ENCODE assay signal across 16 cellular contexts in genomic region chr16:1809281-1809801, GRCh38. TPM values are rescaled to one million over a fixed set of nuclear protein-coding genes. Genes with fewer than 3 reads are reported as not detected.
DNase-seq lines count a peak whose midpoint lies in the region; ATAC-seq and TF ChIP-seq lines count a peak whose summit lies in the region.
"Had no signal": no experiment of that assay in that cellular context is flagged by ENCODE, and none has a peak within 500 bp of the region (broad histone marks: within the 10 kb centered on the region; RNA-seq: fewer than 3 reads in every experiment).

No MANE protein-coding gene starts in this region.

- H3K27ac Mint-ChIP-seq in nephron progenitor cell = no peak overlapping the region
- H3K27ac Mint-ChIP-seq: memory B cell had no signal

- H3K27me3 Mint-ChIP-seq in nephron progenitor cell (ENCODE audit: low read depth, poor library complexity) = no peaks in the 10 kb centered on the region
- H3K27me3 Mint-ChIP-seq: memory B cell had no signal

- H3K4me1 ChIP-seq in HCT116 (ENCODE audit: control insufficient read depth in 1 of 2, insufficient read depth in 2 of 2, low read length in 2 of 2) = peaks cover 6 to 10% of the 10 kb centered on the region in 2 experiments; a peak in 3 of 4 replicates

- peaks cover 50% of the 10 kb centered on the region for H3K36me3 Mint-ChIP-seq in nephron progenitor cell (ENCODE audit: low read depth)

- H2AFZ ChIP-seq in HCT116 (ENCODE audit: low read depth, low read length, poor library complexity, severe bottlenecking) = no peak overlapping the region

- H3K4me2 ChIP-seq in HCT116 (ENCODE audit: low read length) = no peak overlapping the region

- H3K27ac ChIP-seq in HCT116 (ENCODE audit: low read depth, low read length) = no peak overlapping the region
- H3K27ac ChIP-seq: gastroesophageal sphincter, neutrophil, right atrium auricular region had no signal

- TF ChIP-seq POLR2A in HCT116 (IDR thresholded peaks at IDR 0.05; ENCODE audit: borderline replicate concordance, extremely low read depth, insufficient read depth, insufficient read length) = no peak

- BruUV-seq in HCT116 (replicated peaks; lab: Mats Ljungman, UMichigan) = no TSS peak

- H3K9ac ChIP-seq in HCT116 (ENCODE audit: low read length) = no peak overlapping the region

- no peaks in the 10 kb centered on the region for H4K20me1 ChIP-seq in HCT116 (ENCODE audit: insufficient read depth)

- no peak overlapping the region for H3K4me3 Mint-ChIP-seq in nephron progenitor cell
- H3K4me3 Mint-ChIP-seq: immature natural killer cell, memory B cell had no signal

- intact Hi-C loops in HCT116 (cut with micrococcal nuclease) = no loop called here

- RAD21 ChIA-PET in HCT116 (lab: Charles Lee; ENCODE audit: low non-redundant PET in 1 of 2, low total read pairs in 2 of 2, uncharacterized antibody in 2 of 2, unreplicated experiment in 2 of 2) = no interaction called here

- ATAC-seq in HCT116 = peak; percentile 81
- ATAC-seq: gastroesophageal sphincter, SK-N-SH treated with all-trans-retinoic acid at 6 μM for 48 hours had no signal

- no peaks in the 10 kb centered on the region for H3K27me3 ChIP-seq in HCT116 (ENCODE audit: insufficient read depth, low read length)
- H3K27me3 ChIP-seq: gastroesophageal sphincter, neutrophil, right atrium auricular region had no signal

- H3K9me3 Mint-ChIP-seq in nephron progenitor cell = peaks cover 14% of the 10 kb centered on the region
- H3K9me3 Mint-ChIP-seq: immature natural killer cell, memory B cell had no signal

- H3K4me1 Mint-ChIP-seq in nephron progenitor cell = no peaks in the 10 kb centered on the region

- POLR2A ChIA-PET in HCT116 (lab: Charles Lee) = no interaction called here

- no peak for TF ChIP-seq RAD21 in HCT116 (IDR thresholded peaks at IDR 0.05; ENCODE audit: low read depth)

- no peak for TF ChIP-seq CTCF in HCT116 (IDR thresholded peaks at IDR 0.05 in 2 of 3, conservative IDR thresholded peaks at IDR 0.05 in 1 of 3; ENCODE audit: borderline replicate concordance in 1 of 3, insufficient read depth in 1 of 3, low read depth in 2 of 3, low read length in 2 of 3)
- TF ChIP-seq CTCF in nephron progenitor cell (IDR thresholded peaks at IDR 0.05) = no peak

- H3K4me3 ChIP-seq in HCT116 (replicated peaks in 1 of 2; ENCODE audit: low read depth in 1 of 2, low read length in 2 of 2) = no peak overlapping the region
- H3K4me3 ChIP-seq: gastroesophageal sphincter, right atrium auricular region had no signal

- H3K9me2 ChIP-seq in HCT116 (ENCODE audit: insufficient read depth) = no peaks in the 10 kb centered on the region

- no peaks in the 10 kb centered on the region for H3K36me3 ChIP-seq in HCT116 (ENCODE audit: control insufficient read depth in 1 of 2, insufficient read depth in 2 of 2, low read length in 2 of 2)

- H3K9me3 ChIP-seq in HCT116 (ENCODE audit: control insufficient read depth in 1 of 2, insufficient read depth in 1 of 2, low read depth in 1 of 2, low read length in 2 of 2) = no peaks in the 10 kb centered on the region
- H3K9me3 ChIP-seq: gastroesophageal sphincter, neutrophil, right atrium auricular region had no signal

- no peaks in the 10 kb centered on the region for H3K79me2 ChIP-seq in HCT116 (ENCODE audit: insufficient read depth, low read length)

- CTCF ChIA-PET in HCT116 (lab: Charles Lee) = no interaction called here

- DNase-seq in HCT116 (ENCODE audit: low read depth, low spot score) (no peak), iPS-NIHi7 (ENCODE audit: extremely low spot score) (peak; percentile 70), Kasumi-1 (lab: John Stamatoyannopoulos, UW) (no peak), nephron progenitor cell (no peak)
- DNase-seq: activated CD4-positive, alpha-beta T cell treated with anti-CD3 and anti-CD28 coated beads for 48 hours; activated CD8-positive, alpha-beta memory T cell treated with anti-CD3 and anti-CD28 coated beads, Interleukin-2, amount 50 U/mL, for 48 hours; activated naive CD4-positive, alpha-beta T cell; immature natural killer cell; NCI-H1105 treated with DMSO at 0.1 percent for 48 hours; NCI-H748 treated with DMSO at 0.1 percent for 48 hours; stimulated activated CD4-positive, alpha-beta T cell treated with anti-CD3 and anti-CD28 coated beads, Interleukin-1b, Interleukin-23, amount 100 ng/mL, for 48 hours had no signal

TF ChIP-seq in HCT116, 20 proteins besides CTCF, POLR2A, EP300 and RAD21:
- TF ChIP-seq ELF1 (IDR thresholded peaks at IDR 0.05; ENCODE audit: borderline replicate concordance, low read depth) (no peak), ZFX (IDR thresholded peaks at IDR 0.05) (no peak), CEBPB (IDR thresholded peaks at IDR 0.05; ENCODE audit: low read depth) (no peak), EGR1 (IDR thresholded peaks at IDR 0.05; ENCODE audit: low read depth) (no peak), FOSL1 (IDR thresholded peaks at IDR 0.05; ENCODE audit: low read depth) (no peak), MAX (IDR thresholded peaks at IDR 0.05) (no peak), ATF3 (IDR thresholded peaks at IDR 0.05) (no peak), SP1 (IDR thresholded peaks at IDR 0.05; ENCODE audit: low read depth) (no peak), POLR2AphosphoS5 (IDR thresholded peaks at IDR 0.05; ENCODE audit: low read depth, low read length) (no peak), YY1 (IDR thresholded peaks at IDR 0.05; ENCODE audit: extremely low read depth, insufficient replicate concordance, low read depth, low read length) (no peak), SRF (IDR thresholded peaks at IDR 0.05; ENCODE audit: low read depth) (no peak), SIN3A (IDR thresholded peaks at IDR 0.05; ENCODE audit: low read depth) (no peak), JUND (IDR thresholded peaks at IDR 0.05) (no peak), ZNF274 (IDR thresholded peaks at IDR 0.05; ENCODE audit: low read depth, low read length) (no peak), TCF7L2 (IDR thresholded peaks at IDR 0.05; ENCODE audit: borderline replicate concordance, extremely low read depth, insufficient read depth, insufficient read length) (no peak)
- TF ChIP-seq, protein P1, sequence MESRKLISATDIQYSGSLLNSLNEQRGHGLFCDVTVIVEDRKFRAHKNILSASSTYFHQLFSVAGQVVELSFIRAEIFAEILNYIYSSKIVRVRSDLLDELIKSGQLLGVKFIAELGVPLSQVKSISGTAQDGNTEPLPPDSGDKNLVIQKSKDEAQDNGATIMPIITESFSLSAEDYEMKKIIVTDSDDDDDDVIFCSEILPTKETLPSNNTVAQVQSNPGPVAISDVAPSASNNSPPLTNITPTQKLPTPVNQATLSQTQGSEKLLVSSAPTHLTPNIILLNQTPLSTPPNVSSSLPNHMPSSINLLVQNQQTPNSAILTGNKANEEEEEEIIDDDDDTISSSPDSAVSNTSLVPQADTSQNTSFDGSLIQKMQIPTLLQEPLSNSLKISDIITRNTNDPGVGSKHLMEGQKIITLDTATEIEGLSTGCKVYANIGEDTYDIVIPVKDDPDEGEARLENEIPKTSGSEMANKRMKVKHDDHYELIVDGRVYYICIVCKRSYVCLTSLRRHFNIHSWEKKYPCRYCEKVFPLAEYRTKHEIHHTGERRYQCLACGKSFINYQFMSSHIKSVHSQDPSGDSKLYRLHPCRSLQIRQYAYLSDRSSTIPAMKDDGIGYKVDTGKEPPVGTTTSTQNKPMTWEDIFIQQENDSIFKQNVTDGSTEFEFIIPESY (IDR thresholded peaks at IDR 0.05; ENCODE audit: extremely low read depth, insufficient replicate concordance, low read length) = no peak
- TF ChIP-seq, protein P2, sequence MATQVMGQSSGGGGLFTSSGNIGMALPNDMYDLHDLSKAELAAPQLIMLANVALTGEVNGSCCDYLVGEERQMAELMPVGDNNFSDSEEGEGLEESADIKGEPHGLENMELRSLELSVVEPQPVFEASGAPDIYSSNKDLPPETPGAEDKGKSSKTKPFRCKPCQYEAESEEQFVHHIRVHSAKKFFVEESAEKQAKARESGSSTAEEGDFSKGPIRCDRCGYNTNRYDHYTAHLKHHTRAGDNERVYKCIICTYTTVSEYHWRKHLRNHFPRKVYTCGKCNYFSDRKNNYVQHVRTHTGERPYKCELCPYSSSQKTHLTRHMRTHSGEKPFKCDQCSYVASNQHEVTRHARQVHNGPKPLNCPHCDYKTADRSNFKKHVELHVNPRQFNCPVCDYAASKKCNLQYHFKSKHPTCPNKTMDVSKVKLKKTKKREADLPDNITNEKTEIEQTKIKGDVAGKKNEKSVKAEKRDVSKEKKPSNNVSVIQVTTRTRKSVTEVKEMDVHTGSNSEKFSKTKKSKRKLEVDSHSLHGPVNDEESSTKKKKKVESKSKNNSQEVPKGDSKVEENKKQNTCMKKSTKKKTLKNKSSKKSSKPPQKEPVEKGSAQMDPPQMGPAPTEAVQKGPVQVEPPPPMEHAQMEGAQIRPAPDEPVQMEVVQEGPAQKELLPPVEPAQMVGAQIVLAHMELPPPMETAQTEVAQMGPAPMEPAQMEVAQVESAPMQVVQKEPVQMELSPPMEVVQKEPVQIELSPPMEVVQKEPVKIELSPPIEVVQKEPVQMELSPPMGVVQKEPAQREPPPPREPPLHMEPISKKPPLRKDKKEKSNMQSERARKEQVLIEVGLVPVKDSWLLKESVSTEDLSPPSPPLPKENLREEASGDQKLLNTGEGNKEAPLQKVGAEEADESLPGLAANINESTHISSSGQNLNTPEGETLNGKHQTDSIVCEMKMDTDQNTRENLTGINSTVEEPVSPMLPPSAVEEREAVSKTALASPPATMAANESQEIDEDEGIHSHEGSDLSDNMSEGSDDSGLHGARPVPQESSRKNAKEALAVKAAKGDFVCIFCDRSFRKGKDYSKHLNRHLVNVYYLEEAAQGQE (IDR thresholded peaks at IDR 0.05; ENCODE audit: low read depth) = no peak

RNA-seq across cellular contexts. Expression of gene IGFALS, which starts 15.8 kb away (rescaled TPM):
- 0.10 TPM for total RNA-seq in HCT116 (2021; ENCODE audit: unreplicated experiment)
- polyA plus RNA-seq in HCT116 (2012) = 0.08 and 0.09 TPM in 2 replicates
- total RNA-seq: right atrium auricular region had no signal
- polyA plus RNA-seq: immature natural killer cell had no signal

RNA-seq across cellular contexts. Expression of gene HAGH, which starts 17.3 kb away (rescaled TPM):
- 39.1 TPM for total RNA-seq in HCT116 (2021; ENCODE audit: unreplicated experiment)
- polyA plus RNA-seq in HCT116 (2012) = 67.6 and 75.7 TPM in 2 replicates

RNA-seq across cellular contexts. Expression of gene FAHD1, which starts 17.7 kb away (rescaled TPM):
- total RNA-seq in HCT116 (2021; ENCODE audit: unreplicated experiment) = 25.8 TPM
- polyA plus RNA-seq in HCT116 (2012) = 22.7 and 27.1 TPM in 2 replicates

RNA-seq across cellular contexts. Expression of gene NUBP2, which starts 26.6 kb away (rescaled TPM):
- total RNA-seq in HCT116 (2021; ENCODE audit: unreplicated experiment) = 103 TPM
- 75.2 and 77.9 TPM in 2 replicates for polyA plus RNA-seq in HCT116 (2012)

RNA-seq across cellular contexts. Expression of gene SPSB3, which starts 27.0 kb away (rescaled TPM):
- 31.6 TPM for total RNA-seq in HCT116 (2021; ENCODE audit: unreplicated experiment)
- 43.9 and 51.6 TPM in 2 replicates for polyA plus RNA-seq in HCT116 (2012)
